Comparison of ENCODE assay signal across 1 cellular context in the genomic region with DNA sequence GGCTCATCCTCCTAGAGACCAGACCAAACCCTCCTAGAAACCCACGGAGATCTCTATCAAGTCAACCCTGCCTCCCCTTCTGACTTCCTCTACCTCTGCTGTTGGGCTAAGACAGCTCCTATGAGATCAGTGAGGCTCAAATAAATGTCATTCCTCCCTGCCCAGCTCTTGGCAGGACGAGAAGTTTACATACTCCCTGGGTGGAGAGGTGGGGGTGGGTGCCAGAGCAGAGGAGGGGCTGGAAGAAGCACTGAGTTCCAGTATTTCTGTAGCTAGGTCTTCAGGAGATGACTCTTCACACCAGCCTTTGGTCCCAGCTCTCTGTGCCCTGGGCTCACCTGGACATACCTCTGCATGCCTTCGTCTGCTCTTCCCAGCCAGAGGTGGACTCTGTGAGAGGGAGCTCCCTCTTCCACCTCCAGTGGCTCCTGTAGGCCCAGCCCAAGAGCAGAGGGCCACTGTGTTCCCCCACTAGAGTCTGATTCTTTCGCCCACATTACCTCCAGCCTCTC.
TF ChIP-seq lines count a peak whose summit lies in the region.

No MANE protein-coding gene starts in this region.

TF ChIP-seq in WTC11, 78 proteins besides CTCF, POLR2A, EP300 and RAD21 (continued from another document):
- TF ChIP-seq, protein P1, sequence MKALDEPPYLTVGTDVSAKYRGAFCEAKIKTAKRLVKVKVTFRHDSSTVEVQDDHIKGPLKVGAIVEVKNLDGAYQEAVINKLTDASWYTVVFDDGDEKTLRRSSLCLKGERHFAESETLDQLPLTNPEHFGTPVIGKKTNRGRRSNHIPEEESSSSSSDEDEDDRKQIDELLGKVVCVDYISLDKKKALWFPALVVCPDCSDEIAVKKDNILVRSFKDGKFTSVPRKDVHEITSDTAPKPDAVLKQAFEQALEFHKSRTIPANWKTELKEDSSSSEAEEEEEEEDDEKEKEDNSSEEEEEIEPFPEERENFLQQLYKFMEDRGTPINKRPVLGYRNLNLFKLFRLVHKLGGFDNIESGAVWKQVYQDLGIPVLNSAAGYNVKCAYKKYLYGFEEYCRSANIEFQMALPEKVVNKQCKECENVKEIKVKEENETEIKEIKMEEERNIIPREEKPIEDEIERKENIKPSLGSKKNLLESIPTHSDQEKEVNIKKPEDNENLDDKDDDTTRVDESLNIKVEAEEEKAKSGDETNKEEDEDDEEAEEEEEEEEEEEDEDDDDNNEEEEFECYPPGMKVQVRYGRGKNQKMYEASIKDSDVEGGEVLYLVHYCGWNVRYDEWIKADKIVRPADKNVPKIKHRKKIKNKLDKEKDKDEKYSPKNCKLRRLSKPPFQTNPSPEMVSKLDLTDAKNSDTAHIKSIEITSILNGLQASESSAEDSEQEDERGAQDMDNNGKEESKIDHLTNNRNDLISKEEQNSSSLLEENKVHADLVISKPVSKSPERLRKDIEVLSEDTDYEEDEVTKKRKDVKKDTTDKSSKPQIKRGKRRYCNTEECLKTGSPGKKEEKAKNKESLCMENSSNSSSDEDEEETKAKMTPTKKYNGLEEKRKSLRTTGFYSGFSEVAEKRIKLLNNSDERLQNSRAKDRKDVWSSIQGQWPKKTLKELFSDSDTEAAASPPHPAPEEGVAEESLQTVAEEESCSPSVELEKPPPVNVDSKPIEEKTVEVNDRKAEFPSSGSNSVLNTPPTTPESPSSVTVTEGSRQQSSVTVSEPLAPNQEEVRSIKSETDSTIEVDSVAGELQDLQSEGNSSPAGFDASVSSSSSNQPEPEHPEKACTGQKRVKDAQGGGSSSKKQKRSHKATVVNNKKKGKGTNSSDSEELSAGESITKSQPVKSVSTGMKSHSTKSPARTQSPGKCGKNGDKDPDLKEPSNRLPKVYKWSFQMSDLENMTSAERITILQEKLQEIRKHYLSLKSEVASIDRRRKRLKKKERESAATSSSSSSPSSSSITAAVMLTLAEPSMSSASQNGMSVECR (CRISPR knock-in tag; IDR thresholded peaks at IDR 0.05; ENCODE audit: borderline replicate concordance) = no peak
- TF ChIP-seq GRHL2 (CRISPR knock-in tag; IDR thresholded peaks at IDR 0.05; ENCODE audit: insufficient replicate concordance, severe bottlenecking) (no peak), ESRRA (CRISPR knock-in tag; IDR thresholded peaks at IDR 0.05; ENCODE audit: borderline replicate concordance) (no peak)
- TF ChIP-seq, protein P2, sequence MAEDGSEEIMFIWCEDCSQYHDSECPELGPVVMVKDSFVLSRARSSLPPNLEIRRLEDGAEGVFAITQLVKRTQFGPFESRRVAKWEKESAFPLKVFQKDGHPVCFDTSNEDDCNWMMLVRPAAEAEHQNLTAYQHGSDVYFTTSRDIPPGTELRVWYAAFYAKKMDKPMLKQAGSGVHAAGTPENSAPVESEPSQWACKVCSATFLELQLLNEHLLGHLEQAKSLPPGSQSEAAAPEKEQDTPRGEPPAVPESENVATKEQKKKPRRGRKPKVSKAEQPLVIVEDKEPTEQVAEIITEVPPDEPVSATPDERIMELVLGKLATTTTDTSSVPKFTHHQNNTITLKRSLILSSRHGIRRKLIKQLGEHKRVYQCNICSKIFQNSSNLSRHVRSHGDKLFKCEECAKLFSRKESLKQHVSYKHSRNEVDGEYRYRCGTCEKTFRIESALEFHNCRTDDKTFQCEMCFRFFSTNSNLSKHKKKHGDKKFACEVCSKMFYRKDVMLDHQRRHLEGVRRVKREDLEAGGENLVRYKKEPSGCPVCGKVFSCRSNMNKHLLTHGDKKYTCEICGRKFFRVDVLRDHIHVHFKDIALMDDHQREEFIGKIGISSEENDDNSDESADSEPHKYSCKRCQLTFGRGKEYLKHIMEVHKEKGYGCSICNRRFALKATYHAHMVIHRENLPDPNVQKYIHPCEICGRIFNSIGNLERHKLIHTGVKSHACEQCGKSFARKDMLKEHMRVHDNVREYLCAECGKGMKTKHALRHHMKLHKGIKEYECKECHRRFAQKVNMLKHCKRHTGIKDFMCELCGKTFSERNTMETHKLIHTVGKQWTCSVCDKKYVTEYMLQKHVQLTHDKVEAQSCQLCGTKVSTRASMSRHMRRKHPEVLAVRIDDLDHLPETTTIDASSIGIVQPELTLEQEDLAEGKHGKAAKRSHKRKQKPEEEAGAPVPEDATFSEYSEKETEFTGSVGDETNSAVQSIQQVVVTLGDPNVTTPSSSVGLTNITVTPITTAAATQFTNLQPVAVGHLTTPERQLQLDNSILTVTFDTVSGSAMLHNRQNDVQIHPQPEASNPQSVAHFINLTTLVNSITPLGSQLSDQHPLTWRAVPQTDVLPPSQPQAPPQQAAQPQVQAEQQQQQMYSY (CRISPR knock-in tag; IDR thresholded peaks at IDR 0.05) = no peak
